In genomic region chr3:30043156-30043555, GRCh38 we compare ENCODE assay signal across 18 cellular contexts.
DNase-seq lines count a peak whose midpoint lies in the region; ATAC-seq and TF ChIP-seq lines count a peak whose summit lies in the region.
"Had no signal": no experiment of that assay in that cellular context is flagged by ENCODE, and none has a peak within 500 bp of the region (broad histone marks: within the 10 kb centered on the region; RNA-seq: fewer than 3 reads in every experiment).

No MANE protein-coding gene starts in this region.

- ATAC-seq in SK-N-SH treated with all-trans-retinoic acid at 6 μM for 48 hours (peak; percentile 32; the same call in 2 of the 3 replicates), sciatic nerve (peak; percentile 22), GM21723 (IDR thresholded peaks at IDR 0.05; ENCODE audit: unreplicated experiment) (no peak)
- ATAC-seq: GM12878 had no signal

- peaks cover 10% of the 10 kb centered on the region; the same call in 1 of the 2 replicates for H3K4me1 ChIP-seq in GM23248 (ENCODE audit: insufficient read depth)
- no peaks in the 10 kb centered on the region for H3K4me1 ChIP-seq in CD8-positive, alpha-beta memory T cell (ENCODE audit: insufficient read depth, low read length)
- H3K4me1 ChIP-seq: Peyer's patch had no signal

- no peaks in the 10 kb centered on the region for H4K20me1 ChIP-seq in GM23248 (ENCODE audit: insufficient read depth)

- no peaks in the 10 kb centered on the region for H3K9me2 ChIP-seq in GM23248 (ENCODE audit: insufficient read depth)

- no peak for TF ChIP-seq CTCF in fibroblast of mammary gland (conservative IDR thresholded peaks at IDR 0.05; ENCODE audit: control insufficient read depth, insufficient read depth, low read depth, low read length)

- no peaks in the 10 kb centered on the region for H3K9me3 ChIP-seq in GM23248 (ENCODE audit: low read depth)
- no peaks in the 10 kb centered on the region for H3K9me3 ChIP-seq in CD8-positive, alpha-beta memory T cell (ENCODE audit: low read length)
- H3K9me3 ChIP-seq: Peyer's patch had no signal

- CTCF ChIA-PET in CD8-positive, alpha-beta memory T cell (lab: Charles Lee): interaction anchor here (0.7 to 1.9 kb wide), 6 partner anchors 152 to 708 kb away, joined by 3 to 12 read pairs (median 6); no protein-coding TSS in a partner anchor

- no peak for DNase-seq in GM23248
- DNase-seq in fibroblast of mammary gland (ENCODE audit: low read depth): peak; percentile 3
- DNase-seq in sciatic nerve (ENCODE audit: low spot score): no peak
- DNase-seq in CD8-positive, alpha-beta memory T cell: no peak
- DNase-seq in NCI-H226: no peak
- DNase-seq: C1 segment of cervical spinal cord, COR-L47, KG1, MM.1S, NCI-H1105 treated with DMSO at 0.1 percent for 48 hours, NCI-H1930, NCI-H2171 treated with DMSO at 0.1 percent for 48 hours, NCI-H510A, Peyer's patch, Right ventricle myocardium superior had no signal

- intact Hi-C loops in sciatic nerve (cut with DNase I): no loop called here

- H3K4me3 ChIP-seq in GM23248 (no peak overlapping the region), fibroblast of mammary gland (ENCODE audit: control insufficient read depth, low read depth, low read length) (no peak overlapping the region)
- no peak overlapping the region for H3K4me3 ChIP-seq in CD8-positive, alpha-beta memory T cell (ENCODE audit: low read length)
- H3K4me3 ChIP-seq: GM12878, Peyer's patch had no signal

- no peaks in the 10 kb centered on the region for H3K79me2 ChIP-seq in GM23248 (ENCODE audit: insufficient read depth)

- no peaks in the 10 kb centered on the region for H3K4me1 Mint-ChIP-seq in CD8-positive, alpha-beta memory T cell

- peaks cover 18 to 44% of the 10 kb centered on the region in 2 donors for H3K27me3 Mint-ChIP-seq in CD8-positive, alpha-beta memory T cell

- no peaks in the 10 kb centered on the region for H3K27me3 ChIP-seq in GM23248 (replicated peaks; ENCODE audit: insufficient read depth)
- H3K27me3 ChIP-seq in CD8-positive, alpha-beta memory T cell (ENCODE audit: insufficient read depth, low read length, poor library complexity, severe bottlenecking): no peaks in the 10 kb centered on the region
- H3K27me3 ChIP-seq: Peyer's patch had no signal

- H3K27ac Mint-ChIP-seq in CD8-positive, alpha-beta memory T cell: no peak overlapping the region

- no peaks in the 10 kb centered on the region for H3K36me3 Mint-ChIP-seq in CD8-positive, alpha-beta memory T cell

- no peaks in the 10 kb centered on the region for H3K36me3 ChIP-seq in GM23248 (ENCODE audit: low read depth)
- no peaks in the 10 kb centered on the region for H3K36me3 ChIP-seq in CD8-positive, alpha-beta memory T cell (ENCODE audit: insufficient read depth, low read length)
- H3K36me3 ChIP-seq: Peyer's patch had no signal

- no peak overlapping the region for H3K27ac ChIP-seq in GM23248
- H3K27ac ChIP-seq in CD8-positive, alpha-beta memory T cell (ENCODE audit: low read depth, low read length): no peak overlapping the region
- H3K27ac ChIP-seq: Peyer's patch had no signal

- no peaks in the 10 kb centered on the region for H3F3A ChIP-seq in GM23248 (ENCODE audit: insufficient read depth)

- no peaks in the 10 kb centered on the region for H3K9me3 Mint-ChIP-seq in CD8-positive, alpha-beta memory T cell

- peak overlapping the region; percentile 21; the same call in 1 of the 2 replicates for H2AFZ ChIP-seq in GM23248

- no peak overlapping the region for H3K9ac ChIP-seq in GM23248

- POLR2A ChIA-PET in CD8-positive, alpha-beta memory T cell (lab: Charles Lee): no interaction called here

- H3K4me3 Mint-ChIP-seq in CD8-positive, alpha-beta memory T cell: no peak overlapping the region

- no peak overlapping the region for H3K4me2 ChIP-seq in GM23248 (ENCODE audit: unreplicated experiment)

- in situ Hi-C loops in GM23248 (cut with MboI): loop anchor here (5.0 kb wide), 1 partner anchor 159 kb away; no protein-coding TSS in a partner anchor

TF ChIP-seq in SK-N-SH treated with all-trans-retinoic acid at 6 μM for 48 hours, 23 proteins besides CTCF, POLR2A, EP300 and RAD21:
- TF ChIP-seq ARNTL (CRISPR knock-in tag; IDR thresholded peaks at IDR 0.05; ENCODE audit: borderline replicate concordance, low read depth) (no peak), RARB (CRISPR knock-in tag; IDR thresholded peaks at IDR 0.05) (no peak)
TF ChIP-seq in SK-N-SH treated with all-trans-retinoic acid at 6 μM for 48 hours: peak in this region for 0.
